1 cellular context compared by ENCODE assay signal in genomic region chr21:45074818-45075605, GRCh38.
TF ChIP-seq lines count a peak whose summit lies in the region.

No MANE protein-coding gene starts in this region.

TF ChIP-seq in IMR-90, 13 proteins besides CTCF, POLR2A, EP300 and RAD21 (continued from another document):
- TF ChIP-seq ELK1 (IDR thresholded peaks at IDR 0.05; ENCODE audit: borderline replicate concordance, low read depth, low read length) (no peak), MAZ (IDR thresholded peaks at IDR 0.05; ENCODE audit: borderline replicate concordance, low read depth, low read length) (no peak), NFE2L2 (IDR thresholded peaks at IDR 0.05; ENCODE audit: low read depth, low read length) (no peak), RCOR1 (IDR thresholded peaks at IDR 0.05; ENCODE audit: insufficient replicate concordance, low read length) (no peak), MXI1 (IDR thresholded peaks at IDR 0.05; ENCODE audit: borderline replicate concordance, low read depth, low read length) (no peak), CHD1 (IDR thresholded peaks at IDR 0.05; ENCODE audit: low read depth, low read length) (no peak), RFX5 (IDR thresholded peaks at IDR 0.05; ENCODE audit: low read depth, low read length) (no peak), CEBPB (IDR thresholded peaks at IDR 0.05; ENCODE audit: low read depth, low read length) (no peak), SMC3 (IDR thresholded peaks at IDR 0.05; ENCODE audit: low read depth, low read length) (no peak), USF2 (IDR thresholded peaks at IDR 0.05; ENCODE audit: low read depth, low read length) (no peak), BHLHE40 (IDR thresholded peaks at IDR 0.05; ENCODE audit: low read depth, low read length) (no peak)
